28 cellular contexts compared by ENCODE assay signal in genomic region chr16:3564889-3565141, GRCh38. TPM values are rescaled to one million over a fixed set of nuclear protein-coding genes. Genes with fewer than 3 reads are reported as not detected.
DNase-seq lines count a peak whose midpoint lies in the region; ATAC-seq, FAIRE-seq and TF ChIP-seq lines count a peak whose summit lies in the region.
"Had no signal": no experiment of that assay in that cellular context is flagged by ENCODE, and none has a peak within 500 bp of the region (broad histone marks: within the 10 kb centered on the region; RNA-seq: fewer than 3 reads in every experiment).

No MANE protein-coding gene starts in this region.

- no peak overlapping the region for H2BK15ac ChIP-seq in neuronal stem cell (ENCODE audit: low read length)

- H3K4me2 ChIP-seq in neuronal stem cell (ENCODE audit: insufficient read depth, low read length, poor library complexity, severe bottlenecking): no peak overlapping the region
- H3K4me2 ChIP-seq: BLaER1 had no signal

- H3K9ac ChIP-seq in kidney (ENCODE audit: low read length in 2 of 2): no peak overlapping the region
- H3K9ac ChIP-seq in neuronal stem cell (ENCODE audit: low read depth, low read length, poor library complexity): no peak overlapping the region
- H3K9ac ChIP-seq: BLaER1 had no signal

- H2AFZ ChIP-seq in neuronal stem cell (ENCODE audit: low read length): peak overlapping the region; percentile 22

- H2BK12ac ChIP-seq in neuronal stem cell (ENCODE audit: low read length): no peak overlapping the region

- no peak overlapping the region for H3K14ac ChIP-seq in neuronal stem cell (ENCODE audit: low read length)

- H3K79me1 ChIP-seq in neuronal stem cell (ENCODE audit: low read depth, low read length): no peaks in the 10 kb centered on the region

- H4K91ac ChIP-seq in neuronal stem cell (ENCODE audit: low read depth, low read length, poor library complexity): no peak overlapping the region

- no peak for ATAC-seq in CD4-positive, alpha-beta T cell (ENCODE audit: poor library complexity)
- no peak for ATAC-seq in naive thymus-derived CD8-positive, alpha-beta T cell
- ATAC-seq: CD8-positive, alpha-beta T cell; GM12878 had no signal

- intact Hi-C loops in CD4-positive, alpha-beta T cell (cut with DNase I, micrococcal nuclease): loop anchor here in 1 of 2 experiments (5.0 kb wide), 1 partner anchor 42 kb away; no protein-coding TSS in a partner anchor
- intact Hi-C loops in kidney (cut with DNase I): no loop called here

- peak overlapping the region; percentile 42 for H3K27ac Mint-ChIP-seq in CD4-positive, alpha-beta T cell
- no peak overlapping the region for H3K27ac Mint-ChIP-seq in T-helper 2 cell treated with Interferon-gamma antibody and Interleukin-4, amounts not matched to agents 5 μg/mL and 100 μg/mL, for 36 hours
- H3K27ac Mint-ChIP-seq in naive thymus-derived CD8-positive, alpha-beta T cell: peak overlapping the region in 1 of 10 donors; percentile 31
- H3K27ac Mint-ChIP-seq: CD14-positive monocyte; CD8-positive, alpha-beta T cell had no signal

- TF ChIP-seq CTCF in CD4-positive, alpha-beta T cell (IDR thresholded peaks at IDR 0.05): no peak
- TF ChIP-seq CTCF in kidney (IDR thresholded peaks at IDR 0.05; ENCODE audit: borderline replicate concordance, extremely low read depth, insufficient read depth): no peak

- H3K4me3 ChIP-seq in kidney (ENCODE audit: low read length in 2 of 2) (no peak overlapping the region), neuronal stem cell (ENCODE audit: low read length in 2 of 2) (no peak overlapping the region)
- H3K4me3 ChIP-seq: BLaER1, GM12878 had no signal

- H3K4me3 Mint-ChIP-seq in CD4-positive, alpha-beta T cell: no peak overlapping the region
- no peak overlapping the region for H3K4me3 Mint-ChIP-seq in T-helper 2 cell treated with Interferon-gamma antibody and Interleukin-4, amounts not matched to agents 5 μg/mL and 100 μg/mL, for 36 hours
- no peak overlapping the region for H3K4me3 Mint-ChIP-seq in naive thymus-derived CD8-positive, alpha-beta T cell
- H3K4me3 Mint-ChIP-seq: CD14-positive monocyte; CD4-positive, CD25-positive, alpha-beta regulatory T cell; CD8-positive, alpha-beta T cell had no signal

- no peak overlapping the region for H3K4ac ChIP-seq in neuronal stem cell (ENCODE audit: low read length)

- no peaks in the 10 kb centered on the region for H3K27me3 Mint-ChIP-seq in CD4-positive, alpha-beta T cell
- no peaks in the 10 kb centered on the region for H3K27me3 Mint-ChIP-seq in T-helper 2 cell treated with Interferon-gamma antibody and Interleukin-4, amounts not matched to agents 5 μg/mL and 100 μg/mL, for 36 hours (ENCODE audit: low read depth)
- H3K27me3 Mint-ChIP-seq in naive thymus-derived CD8-positive, alpha-beta T cell: no peaks in the 10 kb centered on the region
- H3K27me3 Mint-ChIP-seq: CD4-positive, CD25-positive, alpha-beta regulatory T cell had no signal

- H2AK5ac ChIP-seq in neuronal stem cell (ENCODE audit: low read depth, low read length): peak overlapping the region; percentile 70

- H3K9me3 ChIP-seq in CD4-positive, alpha-beta T cell (ENCODE audit: control insufficient read depth, low read length): no peaks in the 10 kb centered on the region
- H3K9me3 ChIP-seq in kidney (ENCODE audit: control insufficient read depth in 1 of 2, low read length in 2 of 2): no peaks in the 10 kb centered on the region
- H3K9me3 ChIP-seq in neuronal stem cell (replicated peaks in 1 of 2; ENCODE audit: control insufficient read depth in 2 of 2, insufficient read depth in 1 of 2, low read depth in 1 of 2, low read length in 2 of 2): no peaks in the 10 kb centered on the region
- H3K9me3 ChIP-seq: BE2C had no signal

- H3K36me3 Mint-ChIP-seq in CD4-positive, alpha-beta T cell (ENCODE audit: low read depth): peaks cover 68% of the 10 kb centered on the region
- H3K36me3 Mint-ChIP-seq in T-helper 2 cell treated with Interferon-gamma antibody and Interleukin-4, amounts not matched to agents 5 μg/mL and 100 μg/mL, for 36 hours (ENCODE audit: low read depth): peaks cover 52% of the 10 kb centered on the region
- H3K36me3 Mint-ChIP-seq in naive thymus-derived CD8-positive, alpha-beta T cell: peaks cover 0 to 67% (median 10%) of the 10 kb centered on the region in 3 donors
- H3K36me3 Mint-ChIP-seq: CD14-positive monocyte had no signal

- no peak overlapping the region for H2BK5ac ChIP-seq in neuronal stem cell (ENCODE audit: low read length)

- H3K23ac ChIP-seq in neuronal stem cell (ENCODE audit: low read depth, low read length, poor library complexity): peak overlapping the region; percentile 55

- POLR2A ChIA-PET in CD4-positive, alpha-beta T cell (lab: Charles Lee): no interaction called here
- POLR2A ChIA-PET in naive thymus-derived CD8-positive, alpha-beta T cell (lab: Charles Lee): no interaction called here

- H3K18ac ChIP-seq in neuronal stem cell (ENCODE audit: low read length): peak overlapping the region; percentile 80

- H3K4me1 ChIP-seq in kidney (ENCODE audit: control insufficient read depth in 1 of 2, insufficient read depth in 1 of 2, low read depth in 1 of 2, low read length in 2 of 2) (no peaks in the 10 kb centered on the region), neuronal stem cell (ENCODE audit: control insufficient read depth in 2 of 2, insufficient read depth in 1 of 2, low read depth in 1 of 2, low read length in 2 of 2) (peaks cover 0 to 2% of the 10 kb centered on the region in 2 donors)
- H3K4me1 ChIP-seq: BE2C had no signal

- H3K4me1 Mint-ChIP-seq in CD4-positive, alpha-beta T cell (ENCODE audit: low read depth): no peaks in the 10 kb centered on the region
- no peaks in the 10 kb centered on the region for H3K4me1 Mint-ChIP-seq in T-helper 2 cell treated with Interferon-gamma antibody and Interleukin-4, amounts not matched to agents 5 μg/mL and 100 μg/mL, for 36 hours (ENCODE audit: low read depth)
- peaks cover 0 to 10% (median 4%) of the 10 kb centered on the region in 4 donors for H3K4me1 Mint-ChIP-seq in naive thymus-derived CD8-positive, alpha-beta T cell
- H3K4me1 Mint-ChIP-seq: CD14-positive monocyte had no signal

- H2BK120ac ChIP-seq in neuronal stem cell (ENCODE audit: low read depth, low read length): no peak overlapping the region

- WGBS in neuronal stem cell (ENCODE audit: extremely low coverage in 2 of 2, insufficient read length in 2 of 2, insufficient replicate concordance in 1 of 2), 2 donors: no CpG with 5 or more reads among the region's 9 CpGs

- H3K27me3 ChIP-seq in CD4-positive, alpha-beta T cell (ENCODE audit: control insufficient read depth, insufficient read depth, low read length): no peaks in the 10 kb centered on the region
- H3K27me3 ChIP-seq in neuronal stem cell (ENCODE audit: control insufficient read depth in 3 of 3, insufficient read depth in 3 of 3, low read depth in 1 of 3, low read length in 3 of 3): no peaks in the 10 kb centered on the region
- H3K27me3 ChIP-seq: BE2C, BLaER1 had no signal

- no peak overlapping the region for H4K8ac ChIP-seq in neuronal stem cell (ENCODE audit: low read depth, low read length)

- no peaks in the 10 kb centered on the region for H3K9me3 Mint-ChIP-seq in CD4-positive, alpha-beta T cell
- no peaks in the 10 kb centered on the region for H3K9me3 Mint-ChIP-seq in T-helper 2 cell treated with Interferon-gamma antibody and Interleukin-4, amounts not matched to agents 5 μg/mL and 100 μg/mL, for 36 hours
- peaks cover 0 to under 1% (median 0%) of the 10 kb centered on the region in 9 donors for H3K9me3 Mint-ChIP-seq in naive thymus-derived CD8-positive, alpha-beta T cell
- H3K9me3 Mint-ChIP-seq: CD4-positive, CD25-positive, alpha-beta regulatory T cell; CD8-positive, alpha-beta T cell had no signal

- DNase-seq in CD4-positive, alpha-beta T cell: no peak
- peak; percentile 62 for DNase-seq in kidney
- no peak for DNase-seq in neuronal stem cell (ENCODE audit: low spot score)
- DNase-seq in T-helper 2 cell treated with Interferon-gamma antibody and Interleukin-4, amounts not matched to agents 5 μg/mL and 100 μg/mL, for 36 hours (ENCODE audit: low spot score): no peak
- DNase-seq in central memory CD4-positive, alpha-beta T cell: no peak
- DNase-seq in naive thymus-derived CD8-positive, alpha-beta T cell: no peak
- DNase-seq: 8988T; ACHN; BE2C; C1 segment of cervical spinal cord; CD4-positive, CD25-positive, alpha-beta regulatory T cell; CD8-positive, alpha-beta T cell; COR-L47; DMS 273 treated with DMSO at 0.1 percent for 48 hours; DMS153; DMS53; DMS79; DND-41; EL; GDM1 had no signal

- H3K27ac ChIP-seq in CD4-positive, alpha-beta T cell (ENCODE audit: low read depth, low read length): no peak overlapping the region
- H3K27ac ChIP-seq in kidney (ENCODE audit: low read depth in 2 of 2, low read length in 2 of 2) (no peak overlapping the region), neuronal stem cell (replicated peaks; ENCODE audit: low read length) (no peak overlapping the region)
- H3K27ac ChIP-seq: BLaER1 had no signal

- FAIRE-seq in kidney (lab: Jason Lieb, UNC): no peak
- FAIRE-seq: A204.1, GM12878, GM12892, GM18507 had no signal

- CTCF ChIA-PET in CD4-positive, alpha-beta T cell (lab: Charles Lee): no interaction called here

- no peaks in the 10 kb centered on the region for H3K36me3 ChIP-seq in kidney (ENCODE audit: control insufficient read depth in 1 of 2, insufficient read depth in 2 of 2, low read length in 2 of 2)
- no peaks in the 10 kb centered on the region for H3K36me3 ChIP-seq in neuronal stem cell (replicated peaks in 1 of 2; ENCODE audit: control insufficient read depth in 2 of 2, insufficient read depth in 2 of 2, low read length in 2 of 2)
- H3K36me3 ChIP-seq: BE2C had no signal

RNA-seq across cellular contexts. Expression of gene NLRC3, which starts 12.4 kb away (rescaled TPM):
- total RNA-seq in CD4-positive, alpha-beta T cell: 10 to 100 TPM; 50.4 to 51.5 TPM
- 5.3 TPM for total RNA-seq in kidney
- polyA plus RNA-seq in kidney (ENCODE audit: insufficient read depth, low read depth, low replicate concordance): 0.52 TPM
- 0.10 TPM for polyA plus RNA-seq in neuronal stem cell (2013, experiment 1 of 2)
- 0.06 TPM for polyA plus RNA-seq in neuronal stem cell (2013, experiment 2 of 2)
- 10 to 100 TPM; 93.5 to 99.9 TPM for total RNA-seq in naive thymus-derived CD8-positive, alpha-beta T cell
- 10 to 100 TPM; 17.1 to 31.9 (median 19.7) TPM for polyA plus RNA-seq in naive thymus-derived CD8-positive, alpha-beta T cell
- total RNA-seq: G401 had no signal
- polyA plus RNA-seq: AG04450 had no signal

RNA-seq across cellular contexts. Expression of gene SLX4, which starts 46.6 kb away (rescaled TPM):
- total RNA-seq in CD4-positive, alpha-beta T cell: 1 to 10 TPM; 5.1 to 5.2 TPM
- 4.8 TPM for total RNA-seq in kidney
- 1.0 TPM for polyA plus RNA-seq in kidney (ENCODE audit: insufficient read depth, low read depth, low replicate concordance)
- polyA plus RNA-seq in neuronal stem cell (2013, experiment 1 of 2): 5.9 TPM
- 5.9 TPM for polyA plus RNA-seq in neuronal stem cell (2013, experiment 2 of 2)
- 1 to 10 TPM; 7.8 to 8.6 TPM for total RNA-seq in naive thymus-derived CD8-positive, alpha-beta T cell
- polyA plus RNA-seq in naive thymus-derived CD8-positive, alpha-beta T cell: 1 to 10 TPM in 1 of 3 donors, under 1 TPM in 2; 0.32 to 1.2 (median 0.43) TPM
